ENCODE assay signal across 13 cellular contexts in genomic region chr17:9244066-9245052, GRCh38.
A peak's percentile ranks its signal among the peaks of the same experiment; 100 is the strongest.
DNase-seq lines count a peak whose midpoint lies in the region; ATAC-seq, FAIRE-seq and TF ChIP-seq lines count a peak whose summit lies in the region.
"Had no signal": no experiment of that assay in that cellular context is flagged by ENCODE, and none has a peak within 500 bp of the region (broad histone marks: within the 10 kb centered on the region; RNA-seq: fewer than 3 reads in every experiment).

No MANE protein-coding gene starts in this region.

- H3K4me3 ChIP-seq in breast epithelium (no peak overlapping the region), mammary epithelial cell (replicated peaks in 1 of 3; ENCODE audit: insufficient read depth in 1 of 3, low read depth in 2 of 3, low read length in 3 of 3) (no peak overlapping the region), H1 (ENCODE audit: extremely low read depth in 1 of 4, insufficient read depth in 2 of 4, low read depth in 3 of 4, low read length in 4 of 4) (no peak overlapping the region), muscle layer of duodenum (ENCODE audit: low read depth in 1 of 2, low read length in 2 of 2) (no peak overlapping the region), vagina (no peak overlapping the region)
- H3K4me3 ChIP-seq: A549 had no signal

- H3K27me3 ChIP-seq in breast epithelium, result no peaks in the 10 kb centered on the region
- no peaks in the 10 kb centered on the region for H3K27me3 ChIP-seq in mammary epithelial cell (ENCODE audit: insufficient read depth, low read length)
- H3K27me3 ChIP-seq in H1 (replicated peaks in 1 of 4; ENCODE audit: control insufficient read depth in 3 of 4, extremely low read depth in 1 of 4, insufficient read depth in 3 of 4, low read length in 3 of 4), result peaks cover 0 to 4% (median 3%) of the 10 kb centered on the region in 4 experiments; a peak in 3 of 7 replicates
- H3K27me3 ChIP-seq in muscle layer of duodenum (ENCODE audit: low read depth, low read length), result no peaks in the 10 kb centered on the region
- H3K27me3 ChIP-seq in vagina, result no peaks in the 10 kb centered on the region
- peaks cover 7% of the 10 kb centered on the region for H3K27me3 ChIP-seq in foreskin keratinocyte

- POLR2A ChIA-PET in H1 (lab: Charles Lee; ENCODE audit: partially characterized antibody), result interaction anchor here (0.5 to 1.0 kb wide), 3 partner anchors 21 to 384 kb away, joined by 3 read pairs; no protein-coding TSS in a partner anchor

- in situ Hi-C loops in mammary epithelial cell (cut with MboI; ENCODE audit: low sequenced_read_pairs in 2 of 2), result no loop called here

- TF ChIP-seq RAD21 in H1 (IDR thresholded peaks at IDR 0.05 in 1 of 2, conservative IDR thresholded peaks at IDR 0.05 in 1 of 2; ENCODE audit: low read depth in 2 of 2, low read length in 2 of 2), result no peak

- ATAC-seq in foreskin keratinocyte, result no peak
- ATAC-seq: A549, left lobe of liver had no signal

- no peaks in the 10 kb centered on the region for H3K9me3 ChIP-seq in breast epithelium
- no peaks in the 10 kb centered on the region for H3K9me3 ChIP-seq in mammary epithelial cell (replicated peaks; ENCODE audit: insufficient read depth, low read length)
- H3K9me3 ChIP-seq in H1 (ENCODE audit: insufficient read depth in 2 of 2, low read depth in 1 of 2, low read length in 1 of 2), result no peaks in the 10 kb centered on the region
- no peaks in the 10 kb centered on the region for H3K9me3 ChIP-seq in muscle layer of duodenum (ENCODE audit: control insufficient read depth in 1 of 2, low read length in 2 of 2)
- no peaks in the 10 kb centered on the region for H3K9me3 ChIP-seq in vagina
- H3K9me3 ChIP-seq: A549 had no signal

- H2BK15ac ChIP-seq in H1 (ENCODE audit: low read length), result no peak overlapping the region

- H3K23ac ChIP-seq in H1 (ENCODE audit: insufficient read length), result no peak overlapping the region

- H3K79me2 ChIP-seq in mammary epithelial cell (ENCODE audit: insufficient read depth, low read length), result no peaks in the 10 kb centered on the region
- H3K79me2 ChIP-seq in H1 (ENCODE audit: control insufficient read depth in 1 of 2, insufficient read depth in 2 of 2, low read length in 2 of 2), result no peaks in the 10 kb centered on the region

- intact Hi-C loops in breast epithelium (cut with DNase I; ENCODE audit: low total_unique reads) (no loop called here), mammary epithelial cell (cut with micrococcal nuclease) (no loop called here), vagina (cut with DNase I) (loop anchor here (5.0 kb wide), 1 partner anchor 612 kb away; the partner anchor contains the start of gene MYH10)

- H3K27ac ChIP-seq in breast epithelium, result peak overlapping the region; percentile 65 to 83
- no peak overlapping the region for H3K27ac ChIP-seq in mammary epithelial cell (ENCODE audit: insufficient read depth, low read depth, low read length)
- H3K27ac ChIP-seq in H1 (ENCODE audit: low read depth, low read length), result no peak overlapping the region
- peak overlapping the region; percentile 81 for H3K27ac ChIP-seq in muscle layer of duodenum (ENCODE audit: low read length)
- H3K27ac ChIP-seq in vagina, result peak overlapping the region; percentile 97
- no peak overlapping the region for H3K27ac ChIP-seq in foreskin keratinocyte
- H3K27ac ChIP-seq: A549, epithelial cell of prostate had no signal

- no peak overlapping the region for H2BK5ac ChIP-seq in H1 (ENCODE audit: low read depth, low read length)

- CTCF ChIA-PET in mammary epithelial cell (lab: Charles Lee; ENCODE audit: low non-redundant PET), result no interaction called here
- CTCF ChIA-PET in H1 (lab: Charles Lee; ENCODE audit: partially characterized antibody), result interaction anchor here (1.6 kb wide), 2 partner anchors 47 to 246 kb away, joined by 4 read pairs; no protein-coding TSS in a partner anchor

- no peak overlapping the region for H4K91ac ChIP-seq in H1 (replicated peaks; ENCODE audit: insufficient read length, low read length)

- H4K8ac ChIP-seq in H1 (ENCODE audit: extremely low read depth, insufficient read depth, low read length), result no peak overlapping the region

- no peak overlapping the region for H4K5ac ChIP-seq in H1 (ENCODE audit: insufficient read length, low read depth, low read length)

- H3K9ac ChIP-seq in mammary epithelial cell (ENCODE audit: insufficient read depth, low read length) (no peak overlapping the region), H1 (replicated peaks in 1 of 4; ENCODE audit: extremely low read depth in 1 of 4, low read depth in 3 of 4, low read length in 3 of 4) (no peak overlapping the region)

- FAIRE-seq in H1 (lab: Jason Lieb, UNC), result no peak
- FAIRE-seq: A549 had no signal

- H3K23me2 ChIP-seq in H1 (ENCODE audit: low read depth, low read length), result peaks cover 9% of the 10 kb centered on the region

- DNase-seq in breast epithelium (ENCODE audit: low spot score in 2 of 2) (no peak), mammary epithelial cell (no peak), H1 (ENCODE audit: low read depth in 1 of 2, low spot score in 2 of 2) (no peak), vagina (ENCODE audit: extremely low spot score in 2 of 2) (no peak), HK-2 (ENCODE audit: unreplicated experiment) (no peak), foreskin keratinocyte (no peak), amniotic stem cell (lab: John Stamatoyannopoulos, UW) (no peak)
- DNase-seq: NCI-H1436 treated with DMSO at 0.1 percent for 48 hours, T-helper 9 cell had no signal

- BruUV-seq in mammary epithelial cell (replicated peaks; lab: Mats Ljungman, UMichigan), result no TSS peak

- H2BK12ac ChIP-seq in H1 (ENCODE audit: low read depth, low read length), result no peak overlapping the region

- peak overlapping the region; percentile 19; the same call in 1 of the 2 replicates for H3K18ac ChIP-seq in H1 (ENCODE audit: extremely low read depth, low read length)

- H3K14ac ChIP-seq in H1 (ENCODE audit: insufficient read length), result no peak overlapping the region

- no peak overlapping the region for H3K4me2 ChIP-seq in mammary epithelial cell (ENCODE audit: insufficient read depth, low read depth, low read length)
- no peak overlapping the region for H3K4me2 ChIP-seq in H1 (ENCODE audit: insufficient read depth in 1 of 2, low read depth in 2 of 2, low read length in 2 of 2)
- H3K4me2 ChIP-seq: A549 had no signal

- no peaks in the 10 kb centered on the region for H4K20me1 ChIP-seq in mammary epithelial cell (ENCODE audit: insufficient read depth, low read length)
- no peaks in the 10 kb centered on the region for H4K20me1 ChIP-seq in H1 (replicated peaks in 1 of 2; ENCODE audit: control insufficient read depth in 1 of 2, insufficient read depth in 2 of 2, low read length in 2 of 2)

- H3K4ac ChIP-seq in H1 (replicated peaks; ENCODE audit: insufficient read length, low read depth, low read length), result no peak overlapping the region

- no peak overlapping the region for H2BK20ac ChIP-seq in H1 (ENCODE audit: low read length)

- no peak overlapping the region for H2BK120ac ChIP-seq in H1 (replicated peaks; ENCODE audit: low read depth, low read length)

- no peak overlapping the region for H3K56ac ChIP-seq in H1 (replicated peaks; ENCODE audit: insufficient read length, low read depth, low read length)

- TF ChIP-seq EP300 in H1 (IDR thresholded peaks at IDR 0.05; ENCODE audit: borderline replicate concordance in 1 of 2, low read depth in 2 of 2, low read length in 2 of 2), result no peak

- dilution Hi-C loops in mammary epithelial cell (cut with HindIII; ENCODE audit: low sequenced_read_pairs), result no loop called here

- WGBS in mammary epithelial cell (ENCODE audit: low coverage, missing lambda C conversion rate), result 88% methylated on average over 14 of the region's 21 CpGs
- 93% methylated on average over 21 of the region's 21 CpGs; no CpG with 5 or more reads in 1 of the 2 experiments for WGBS in H1 (ENCODE audit: extremely low coverage in 1 of 2, insufficient coverage in 1 of 2, insufficient read length in 1 of 2, insufficient replicate concordance in 2 of 2, low coverage in 1 of 2, low lambda C conversion rate in 2 of 2, missing lambda C conversion rate in 1 of 2), 2 experiments

- TF ChIP-seq POLR2A in breast epithelium (IDR thresholded peaks at IDR 0.05), result no peak
- no peak for TF ChIP-seq POLR2A in H1 (IDR thresholded peaks at IDR 0.05; ENCODE audit: control extremely low read depth in 1 of 2, low read depth in 2 of 2, low read length in 2 of 2)
- no peak for TF ChIP-seq POLR2A in vagina (IDR thresholded peaks at IDR 0.05)

- H2AFZ ChIP-seq in mammary epithelial cell (ENCODE audit: low read depth, low read length) (no peak overlapping the region), H1 (ENCODE audit: low read length) (no peak overlapping the region)

- H3K4me1 ChIP-seq in breast epithelium (peaks cover 0 to 5% of the 10 kb centered on the region in 2 donors), mammary epithelial cell (ENCODE audit: insufficient read depth, low read length) (peaks cover 4% of the 10 kb centered on the region), H1 (replicated peaks in 1 of 4; ENCODE audit: control insufficient read depth in 3 of 4, insufficient read depth in 4 of 4, low read length in 3 of 4) (peaks cover 3 to 26% (median 14%) of the 10 kb centered on the region in 4 experiments), muscle layer of duodenum (ENCODE audit: control insufficient read depth in 1 of 2, insufficient read depth in 2 of 2, low read length in 2 of 2) (peaks cover 10 to 41% of the 10 kb centered on the region in 2 donors), vagina (peaks cover 44% of the 10 kb centered on the region), foreskin keratinocyte (no peaks in the 10 kb centered on the region)

- 0 out of 2 replicates have a peak overlapping the region, but pooled peaks have one; percentile 65 for H2AK5ac ChIP-seq in H1 (ENCODE audit: low read depth, low read length)

- TF ChIP-seq CTCF in breast epithelium (IDR thresholded peaks at IDR 0.05), result no peak
- no peak for TF ChIP-seq CTCF in mammary epithelial cell (conservative IDR thresholded peaks at IDR 0.05 in 1 of 2, IDR thresholded peaks at IDR 0.05 in 1 of 2; ENCODE audit: extremely low read depth in 1 of 2, insufficient read depth in 1 of 2, low read depth in 1 of 2, low read length in 2 of 2)
- TF ChIP-seq CTCF in H1 (IDR thresholded peaks at IDR 0.05; ENCODE audit: control extremely low read depth in 1 of 3, insufficient read depth in 1 of 3, low read depth in 1 of 3, low read length in 3 of 3), result no peak
- no peak for TF ChIP-seq CTCF in vagina (IDR thresholded peaks at IDR 0.05)
- no peak for TF ChIP-seq CTCF in foreskin keratinocyte (conservative IDR thresholded peaks at IDR 0.05)

- no peaks in the 10 kb centered on the region for H3K79me1 ChIP-seq in H1 (ENCODE audit: low read depth, low read length)

- H3K36me3 ChIP-seq in breast epithelium, result no peaks in the 10 kb centered on the region
- H3K36me3 ChIP-seq in mammary epithelial cell (ENCODE audit: insufficient read depth, low read length), result no peaks in the 10 kb centered on the region
- H3K36me3 ChIP-seq in H1 (ENCODE audit: control insufficient read depth in 2 of 4, insufficient read depth in 4 of 4, low read length in 3 of 4), result no peaks in the 10 kb centered on the region
- H3K36me3 ChIP-seq in muscle layer of duodenum (ENCODE audit: control insufficient read depth in 1 of 2, insufficient read depth in 2 of 2, low read length in 2 of 2), result no peaks in the 10 kb centered on the region
- no peaks in the 10 kb centered on the region for H3K36me3 ChIP-seq in vagina

TF ChIP-seq in H1, 55 proteins besides CTCF, POLR2A, EP300 and RAD21 (continues in another document):
- TF ChIP-seq ZNF274 (IDR thresholded peaks at IDR 0.05; ENCODE audit: borderline replicate concordance, extremely low read depth, low read length), result no peak
- TF ChIP-seq TAF1 (IDR thresholded peaks at IDR 0.05; ENCODE audit: low read depth, low read length), result no peak

Comparison
In these comparisons a context has a peak if more than half of its experiments do, and no peak if none do; other contexts are left out.
1. H3K27ac ChIP-seq: peak in breast epithelium (2 of 2), muscle layer of duodenum (single experiment) and vagina (single experiment); none in mammary epithelial cell (single experiment), H1 (single experiment) and foreskin keratinocyte (single experiment).